ENCODE assay signal across 31 cellular contexts in the genomic region with DNA sequence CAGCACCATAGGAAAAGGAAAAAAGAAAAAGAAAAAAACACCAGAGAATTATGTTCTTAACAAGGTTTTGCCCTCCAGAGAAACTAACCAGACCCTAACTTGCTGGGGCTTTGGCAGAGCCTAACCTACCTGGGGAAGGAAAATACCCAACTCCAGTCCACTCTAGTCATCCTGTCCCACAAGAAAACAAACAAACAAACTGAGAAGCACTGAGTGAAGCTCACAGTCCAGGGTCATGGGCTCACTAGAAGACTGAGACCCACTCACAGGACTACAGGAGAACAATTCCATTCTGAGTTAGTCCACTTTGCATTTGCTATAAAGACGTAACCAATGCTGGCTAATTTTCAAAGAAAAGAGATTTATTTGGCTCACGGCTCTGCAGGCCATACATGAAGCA.
"Had no signal": no experiment of that assay in that cellular context is flagged by ENCODE, and none has a peak within 500 bp of the region (broad histone marks: within the 10 kb centered on the region; RNA-seq: fewer than 3 reads in every experiment).

No MANE protein-coding gene starts in this region.

- H3K4me1 Mint-ChIP-seq: central memory CD8-positive, alpha-beta T cell had no signal

- DNase-seq: activated CD4-positive, alpha-beta memory T cell treated with anti-CD3 and anti-CD28 coated beads for 36 hours; activated CD4-positive, alpha-beta T cell treated with anti-CD3 and anti-CD28 coated beads for 36 hours; activated CD4-positive, alpha-beta T cell treated with anti-CD3 and anti-CD28 coated beads, Interleukin-2, amount 10 ng/mL, durations not matched to agents 24 days and 14 days; activated CD4-positive, CD25-positive, alpha-beta regulatory T cell; activated CD4-positive, CD25-positive, alpha-beta regulatory T cell treated with anti-CD3 and anti-CD28 coated beads, Interleukin-2, amount 50 U/mL, for 72 hours; activated CD8-positive, alpha-beta memory T cell treated with anti-CD3 and anti-CD28 coated beads, Interleukin-2, amount 10 ng/mL, durations not matched to agents 7 days and 5 days; activated CD8-positive, alpha-beta memory T cell treated with anti-CD3 and anti-CD28 coated beads, Interleukin-2, amount 50 U/mL, for 4 hours; activated CD8-positive, alpha-beta T cell treated with anti-CD3 and anti-CD28 coated beads, Interleukin-2, amount 10 ng/mL, durations not matched to agents 7 days and 5 days; activated effector memory CD4-positive, alpha-beta T cell treated with anti-CD3 and anti-CD28 coated beads, Interleukin-2, amount 50 U/mL, for 16 hours; activated naive CD4-positive, alpha-beta T cell treated with anti-CD3 and anti-CD28 coated beads for 36 hours; activated T-cell treated with anti-CD3 and anti-CD28 coated beads, Interleukin-2, amount 50 U/mL, for 1 hour; activated T-cell treated with anti-CD3 and anti-CD28 coated beads, Interleukin-2, amount 50 U/mL, for 48 hours; amniotic stem cell; anterior cingulate cortex; brain microvascular endothelial cell; dorsolateral prefrontal cortex; effector memory CD4-positive, alpha-beta T cell; erythroblast; foreskin keratinocyte; head of caudate nucleus; T-helper 2 cell had no signal

- H3K9me3 Mint-ChIP-seq: activated CD4-positive, alpha-beta memory T cell treated with anti-CD3 and anti-CD28 coated beads for 36 hours; activated CD4-positive, alpha-beta T cell treated with anti-CD3 and anti-CD28 coated beads, Interleukin-2, amount 10 ng/mL, durations not matched to agents 24 days and 14 days; activated naive CD4-positive, alpha-beta T cell treated with anti-CD3 and anti-CD28 coated beads for 36 hours; activated T-helper 1 cell treated with anti-CD3 and anti-CD28 coated beads, Interleukin-12 subunit alpha, Interleukin-12 subunit beta, Interleukin-2, Interleukin-4 antibody, amounts not matched to agents 30 ng/mL and 10 ng/mL and 1 ng/mL, durations not matched to agents 14 hours and 24 hours and 36 hours; activated T-helper 2 cell treated with anti-CD3 and anti-CD28 coated beads, Interferon-gamma antibody, Interleukin-2, Interleukin-4, amounts not matched to agents 10 μg/mL and 5 μg/mL and 100 μg/mL, durations not matched to agents 14 hours and 24 hours and 36 hours; central memory CD8-positive, alpha-beta T cell; dendritic cell treated with granulocyte-macrophage colony-stimulating factor and Interleukin-4, amounts not matched to agents 40 ng/mL and 50 ng/mL, for 4 days had no signal

- H3K4me3 Mint-ChIP-seq: activated CD4-positive, alpha-beta memory T cell treated with anti-CD3 and anti-CD28 coated beads for 36 hours; activated CD4-positive, alpha-beta T cell treated with anti-CD3 and anti-CD28 coated beads for 36 hours; activated CD4-positive, alpha-beta T cell treated with anti-CD3 and anti-CD28 coated beads, Interleukin-2, amount 10 ng/mL, durations not matched to agents 24 days and 14 days; activated CD8-positive, alpha-beta memory T cell treated with anti-CD3 and anti-CD28 coated beads, Interleukin-2, amount 10 ng/mL, durations not matched to agents 7 days and 5 days; activated CD8-positive, alpha-beta T cell treated with anti-CD3 and anti-CD28 coated beads, Interleukin-2, amount 10 ng/mL, durations not matched to agents 7 days and 5 days; activated naive CD4-positive, alpha-beta T cell treated with anti-CD3 and anti-CD28 coated beads for 36 hours; activated naive CD8-positive, alpha-beta T cell; activated T-helper 1 cell treated with anti-CD3 and anti-CD28 coated beads, Interleukin-12 subunit alpha, Interleukin-12 subunit beta, Interleukin-2, Interleukin-4 antibody, amounts not matched to agents 30 ng/mL and 10 ng/mL and 1 ng/mL, durations not matched to agents 14 hours and 24 hours and 36 hours; central memory CD8-positive, alpha-beta T cell; dendritic cell treated with granulocyte-macrophage colony-stimulating factor and Interleukin-4, amounts not matched to agents 40 ng/mL and 50 ng/mL, for 4 days had no signal

- H3K4me1 ChIP-seq: foreskin keratinocyte, gastroesophageal sphincter had no signal

- H3K9me3 ChIP-seq: esophagus muscularis mucosa, gastroesophageal sphincter had no signal

- H3K4me3 ChIP-seq: coronary artery, dorsolateral prefrontal cortex, esophagus muscularis mucosa, gastroesophageal sphincter had no signal

- ATAC-seq: activated CD4-positive, alpha-beta T cell treated with anti-CD3 and anti-CD28 coated beads for 36 hours; activated CD8-positive, alpha-beta memory T cell treated with anti-CD3 and anti-CD28 coated beads, Interleukin-2, amount 10 ng/mL, durations not matched to agents 7 days and 5 days; activated CD8-positive, alpha-beta T cell treated with anti-CD3 and anti-CD28 coated beads, Interleukin-2, amount 10 ng/mL, durations not matched to agents 7 days and 5 days; foreskin keratinocyte; gastroesophageal sphincter had no signal

- H3K36me3 ChIP-seq: brain microvascular endothelial cell, esophagus muscularis mucosa, gastroesophageal sphincter had no signal

- FAIRE-seq: astrocyte, bronchial epithelial cell had no signal

- H3K27ac ChIP-seq: brain microvascular endothelial cell, coronary artery, dorsolateral prefrontal cortex, esophagus muscularis mucosa, foreskin keratinocyte, gastroesophageal sphincter had no signal

- H3K27me3 Mint-ChIP-seq: activated CD4-positive, alpha-beta memory T cell treated with anti-CD3 and anti-CD28 coated beads for 36 hours; activated CD4-positive, alpha-beta T cell treated with anti-CD3 and anti-CD28 coated beads for 36 hours; activated CD4-positive, alpha-beta T cell treated with anti-CD3 and anti-CD28 coated beads, Interleukin-2, amount 10 ng/mL, durations not matched to agents 24 days and 14 days; activated CD8-positive, alpha-beta memory T cell treated with anti-CD3 and anti-CD28 coated beads, Interleukin-2, amount 10 ng/mL, durations not matched to agents 7 days and 5 days; activated naive CD8-positive, alpha-beta T cell; central memory CD8-positive, alpha-beta T cell; dendritic cell treated with granulocyte-macrophage colony-stimulating factor and Interleukin-4, amounts not matched to agents 40 ng/mL and 50 ng/mL, for 4 days had no signal

- H3K36me3 Mint-ChIP-seq: activated CD4-positive, alpha-beta memory T cell treated with anti-CD3 and anti-CD28 coated beads for 36 hours had no signal

- H3K27ac Mint-ChIP-seq: activated CD4-positive, alpha-beta memory T cell treated with anti-CD3 and anti-CD28 coated beads for 36 hours; activated CD4-positive, alpha-beta T cell treated with anti-CD3 and anti-CD28 coated beads for 36 hours; activated CD4-positive, alpha-beta T cell treated with anti-CD3 and anti-CD28 coated beads, Interleukin-2, amount 10 ng/mL, durations not matched to agents 24 days and 14 days; activated CD8-positive, alpha-beta memory T cell treated with anti-CD3 and anti-CD28 coated beads, Interleukin-2, amount 10 ng/mL, durations not matched to agents 7 days and 5 days; activated CD8-positive, alpha-beta T cell treated with anti-CD3 and anti-CD28 coated beads, Interleukin-2, amount 10 ng/mL, durations not matched to agents 7 days and 5 days; activated naive CD4-positive, alpha-beta T cell treated with anti-CD3 and anti-CD28 coated beads for 36 hours; activated naive CD8-positive, alpha-beta T cell; activated T-helper 1 cell treated with anti-CD3 and anti-CD28 coated beads, Interleukin-12 subunit alpha, Interleukin-12 subunit beta, Interleukin-2, Interleukin-4 antibody, amounts not matched to agents 30 ng/mL and 10 ng/mL and 1 ng/mL, durations not matched to agents 14 hours and 24 hours and 36 hours; activated T-helper 2 cell treated with anti-CD3 and anti-CD28 coated beads, Interferon-gamma antibody, Interleukin-2, Interleukin-4, amounts not matched to agents 10 μg/mL and 5 μg/mL and 100 μg/mL, durations not matched to agents 14 hours and 24 hours and 36 hours; dendritic cell treated with granulocyte-macrophage colony-stimulating factor and Interleukin-4, amounts not matched to agents 40 ng/mL and 50 ng/mL, for 4 days had no signal

- H3K27me3 ChIP-seq: brain microvascular endothelial cell, dorsolateral prefrontal cortex, esophagus muscularis mucosa, foreskin keratinocyte, gastroesophageal sphincter had no signal
